Comparison of ENCODE assay signal across 11 cellular contexts in genomic region chr18:5972298-5972697, GRCh38.
A peak's percentile ranks its signal among the peaks of the same experiment; 100 is the strongest.
DNase-seq lines count a peak whose midpoint lies in the region; ATAC-seq and TF ChIP-seq lines count a peak whose summit lies in the region.
"Had no signal": no experiment of that assay in that cellular context is flagged by ENCODE, and none has a peak within 500 bp of the region (broad histone marks: within the 10 kb centered on the region; RNA-seq: fewer than 3 reads in every experiment).

No MANE protein-coding gene starts in this region.

- peaks cover 14% of the 10 kb centered on the region for H3K9me3 ChIP-seq in A673 (ENCODE audit: low read depth, low read length, poor library complexity, severe bottlenecking)

- no peaks in the 10 kb centered on the region for H3K4me1 ChIP-seq in A673 (ENCODE audit: insufficient read depth, low read length, poor library complexity, severe bottlenecking)

- no peaks in the 10 kb centered on the region for H3K27me3 ChIP-seq in A673 (replicated peaks; ENCODE audit: insufficient read depth, low read depth, low read length, poor library complexity)
- H3K27me3 ChIP-seq: BLaER1 treated with 17β-estradiol and CSF1 and Interleukin-3, amounts not matched to agents 10 nM and 100 nM had no signal

- no peak for TF ChIP-seq CTCF in A673 (conservative IDR thresholded peaks at IDR 0.05; ENCODE audit: low read depth, low read length)

- H3K27ac ChIP-seq in A673 (ENCODE audit: low read depth, low read length, poor library complexity, severe bottlenecking): no peak overlapping the region

- POLR2A ChIA-PET in A673 (lab: Charles Lee; ENCODE audit: low non-redundant PET): no interaction called here

- ATAC-seq in GM18511 (IDR thresholded peaks at IDR 0.05; ENCODE audit: unreplicated experiment) (peak; percentile 50), GM21360 (IDR thresholded peaks at IDR 0.05; ENCODE audit: unreplicated experiment) (peak; percentile 33), HG02973 (IDR thresholded peaks at IDR 0.05; ENCODE audit: unreplicated experiment) (peak; percentile 41)

- no peaks in the 10 kb centered on the region for H3K36me3 ChIP-seq in A673 (ENCODE audit: insufficient read depth, low read length, poor library complexity, severe bottlenecking)
- H3K36me3 ChIP-seq: BLaER1 treated with 17β-estradiol and CSF1 and Interleukin-3, amounts not matched to agents 10 nM and 100 nM had no signal

- intact Hi-C loops in A673 (cut with micrococcal nuclease; ENCODE audit: unreplicated experiment): no loop called here

- peak; percentile 15 for DNase-seq in RPMI8226
- no peak for DNase-seq in midbrain (lab: John Stamatoyannopoulos, UW)
- no peak for DNase-seq in A673 (ENCODE audit: low spot score)
- DNase-seq in NCI-H524 (lab: John Stamatoyannopoulos, UW): no peak
- no peak for DNase-seq in NCI-H510A treated with DMSO at 0.1 percent for 48 hours (lab: John Stamatoyannopoulos, UW)
- DNase-seq: NCI-H1417 treated with DMSO at 0.1 percent for 48 hours, OCI-M1 had no signal

- no TSS peak for BruUV-seq in A673 (replicated peaks; lab: Mats Ljungman, UMichigan)

- CTCF ChIA-PET in A673 (lab: Charles Lee): no interaction called here

- H3K4me3 ChIP-seq in A673 (ENCODE audit: low read depth, low read length, poor library complexity, severe bottlenecking): no peak overlapping the region
- H3K4me3 ChIP-seq: BLaER1 treated with 17β-estradiol and CSF1 and Interleukin-3, amounts not matched to agents 10 nM and 100 nM had no signal
